ENCODE assay signal across 17 cellular contexts in genomic region chr7:55553087-55553345, GRCh38. TPM values are rescaled to one million over a fixed set of nuclear protein-coding genes. Genes with fewer than 3 reads are reported as not detected.
DNase-seq lines count a peak whose midpoint lies in the region; ATAC-seq, FAIRE-seq and TF ChIP-seq lines count a peak whose summit lies in the region.
"Had no signal": no experiment of that assay in that cellular context is flagged by ENCODE, and none has a peak within 500 bp of the region (broad histone marks: within the 10 kb centered on the region; RNA-seq: fewer than 3 reads in every experiment).

No MANE protein-coding gene starts in this region.

- no peak overlapping the region for H2AK9ac ChIP-seq in IMR-90 (replicated peaks; ENCODE audit: low read depth, low read length, poor library complexity)

- peaks cover 54% of the 10 kb centered on the region for H3K9me1 ChIP-seq in IMR-90 (ENCODE audit: insufficient read depth, low read length)

- H2BK20ac ChIP-seq in IMR-90 (ENCODE audit: low read depth, low read length) = no peak overlapping the region

- CTCF ChIA-PET in A549 (lab: Yijun Ruan, JAX) = interaction anchor here (1.6 kb wide), 1 partner anchor 9 kb away, joined by 3 read pairs; no protein-coding TSS in a partner anchor
- CTCF ChIA-PET in IMR-90 (lab: Yijun Ruan, JAX) = no interaction called here

- peak overlapping the region; percentile 37; the same call in 2 of the 3 replicates for H3K4me2 ChIP-seq in A549
- H3K4me2 ChIP-seq in IMR-90 (ENCODE audit: low read depth, low read length) = peak overlapping the region; percentile 33; the same call in 1 of the 2 replicates
- peak overlapping the region; percentile 46 for H3K4me2 ChIP-seq in neural cell (ENCODE audit: low read length)

- no peak overlapping the region for H3K4me3 ChIP-seq in A549
- H3K4me3 ChIP-seq in IMR-90 (ENCODE audit: insufficient read depth, low read depth, low read length) = no peak overlapping the region
- peak overlapping the region; percentile 50 for H3K4me3 ChIP-seq in neural cell (ENCODE audit: low read length)

- H3K36me3 ChIP-seq in IMR-90 (ENCODE audit: control insufficient read depth, insufficient read depth, low read length) = peaks cover 4% of the 10 kb centered on the region
- H3K36me3 ChIP-seq in neural cell (ENCODE audit: insufficient read depth, low read length) = no peaks in the 10 kb centered on the region

- H4K5ac ChIP-seq in IMR-90 (ENCODE audit: low read depth, low read length) = no peak overlapping the region

- no peak for TF ChIP-seq CTCF in A549 (IDR thresholded peaks at IDR 0.05)
- no peak for TF ChIP-seq CTCF in IMR-90 (conservative IDR thresholded peaks at IDR 0.05; ENCODE audit: low read depth, low read length)
- no peak for TF ChIP-seq CTCF in chondrocyte (IDR thresholded peaks at IDR 0.05)
- TF ChIP-seq CTCF in neural cell (IDR thresholded peaks at IDR 0.05; ENCODE audit: poor library complexity, severe bottlenecking) = no peak

- TF ChIP-seq POLR2A in A549 (IDR thresholded peaks at IDR 0.05; ENCODE audit: low read length) (no peak), IMR-90 (IDR thresholded peaks at IDR 0.05; ENCODE audit: low read depth, low read length) (no peak)

- intact Hi-C loops in IMR-90 (cut with micrococcal nuclease) (no loop called here), posterior cingulate gyrus (cut with DNase I) (no loop called here)

- no peak overlapping the region for H2BK5ac ChIP-seq in IMR-90 (ENCODE audit: low read depth, low read length, poor library complexity, severe bottlenecking)

- TF ChIP-seq EP300 in A549 (IDR thresholded peaks at IDR 0.05) (no peak), neural cell (conservative IDR thresholded peaks at IDR 0.05; ENCODE audit: poor library complexity, severe bottlenecking) (no peak)

- H3K23ac ChIP-seq in IMR-90 (ENCODE audit: low read depth, low read length) = no peak overlapping the region

- peak overlapping the region in 1 of 2 experiments; percentile 32; a peak in 1 of 6 replicates for H3K27ac ChIP-seq in A549
- no peak overlapping the region for H3K27ac ChIP-seq in IMR-90 (ENCODE audit: insufficient read depth, low read length)
- H3K27ac ChIP-seq in neural cell (ENCODE audit: low read length) = peak overlapping the region; percentile 18

- H2AFZ ChIP-seq in IMR-90 (replicated peaks; ENCODE audit: low read length, poor library complexity) (no peak overlapping the region), neural cell (ENCODE audit: low read depth, low read length) (no peak overlapping the region)

- in situ Hi-C loops in IMR-90 (cut with MboI; ENCODE audit: low sequenced_read_pairs) = loop anchor here (25.0 kb wide), 1 partner anchor 791 kb away; the partner anchor contains the start of gene SEC61G

- no peaks in the 10 kb centered on the region for H3K27me3 Mint-ChIP-seq in chondrocyte (ENCODE audit: low read depth)
- H3K27me3 Mint-ChIP-seq: activated B cell treated with CpG ODN at 0.5 μM for 24 hours; stimulated activated naive CD8-positive, alpha-beta T cell treated with anti-CD3 and anti-CD28 coated beads, Interleukin-15, amount 100 ng/mL, for 72 hours had no signal

- no peak for FAIRE-seq in A549 (lab: Jason Lieb, UNC)
- FAIRE-seq: colon, D721Med had no signal

- no peaks in the 10 kb centered on the region for H3K9me3 Mint-ChIP-seq in chondrocyte (ENCODE audit: low read depth)
- no peaks in the 10 kb centered on the region for H3K9me3 Mint-ChIP-seq in stimulated activated effector memory CD8-positive, alpha-beta T cell treated with anti-CD3 and anti-CD28 coated beads, Interleukin-12 subunit alpha, Interleukin-12 subunit beta, amount 100 ng/mL, for 72 hours
- H3K9me3 Mint-ChIP-seq: activated B cell treated with CpG ODN at 0.5 μM for 24 hours; stimulated activated naive CD8-positive, alpha-beta T cell treated with anti-CD3 and anti-CD28 coated beads, Interleukin-15, amount 100 ng/mL, for 72 hours; T-helper 1 cell treated with Interleukin-12 subunit alpha and Interleukin-12 subunit beta and Interleukin-4 antibody, amounts not matched to agents 30 μg/mL and 1 μg/mL, for 36 hours had no signal

- H3K27me3 ChIP-seq in IMR-90 (ENCODE audit: control insufficient read depth, insufficient read depth, low read length) = no peaks in the 10 kb centered on the region
- H3K27me3 ChIP-seq in neural cell (ENCODE audit: insufficient read depth, low read depth, low read length) = no peaks in the 10 kb centered on the region

- H3K9ac ChIP-seq in IMR-90 (ENCODE audit: low read depth, low read length) = no peak overlapping the region
- H3K9ac ChIP-seq in neural cell (ENCODE audit: low read length) = no peak overlapping the region

- no peaks in the 10 kb centered on the region for H3K9me3 ChIP-seq in A549
- no peaks in the 10 kb centered on the region for H3K9me3 ChIP-seq in IMR-90 (ENCODE audit: control insufficient read depth, insufficient read depth, low read length)
- H3K9me3 ChIP-seq in neural cell (ENCODE audit: low read length) = no peaks in the 10 kb centered on the region

- no peaks in the 10 kb centered on the region for H3K9me2 ChIP-seq in neural cell (ENCODE audit: insufficient read depth, low read length)

- no peak overlapping the region for H2BK120ac ChIP-seq in IMR-90 (ENCODE audit: low read depth, low read length)

- peaks cover 2% of the 10 kb centered on the region for H3K36me3 Mint-ChIP-seq in chondrocyte (ENCODE audit: low read depth)
- H3K36me3 Mint-ChIP-seq in stimulated activated effector memory CD8-positive, alpha-beta T cell treated with anti-CD3 and anti-CD28 coated beads, Interleukin-12 subunit alpha, Interleukin-12 subunit beta, amount 100 ng/mL, for 72 hours = peaks cover 44% of the 10 kb centered on the region

- H2AK5ac ChIP-seq in IMR-90 (ENCODE audit: low read depth, low read length) = no peak overlapping the region

- H4K20me1 ChIP-seq in IMR-90 (ENCODE audit: insufficient read depth, low read length) (peaks cover 98% of the 10 kb centered on the region), neural cell (ENCODE audit: insufficient read depth) (no peaks in the 10 kb centered on the region)

- H3K4me3 Mint-ChIP-seq in chondrocyte (ENCODE audit: unreplicated experiment) = no peak overlapping the region
- no peak overlapping the region for H3K4me3 Mint-ChIP-seq in stimulated activated effector memory CD8-positive, alpha-beta T cell treated with anti-CD3 and anti-CD28 coated beads, Interleukin-12 subunit alpha, Interleukin-12 subunit beta, amount 100 ng/mL, for 72 hours
- H3K4me3 Mint-ChIP-seq: stimulated activated naive CD8-positive, alpha-beta T cell treated with anti-CD3 and anti-CD28 coated beads, Interleukin-15, amount 100 ng/mL, for 72 hours had no signal

- H3K14ac ChIP-seq in IMR-90 (replicated peaks; ENCODE audit: low read depth, low read length) = no peak overlapping the region

- no peak overlapping the region for H3K4ac ChIP-seq in IMR-90 (ENCODE audit: low read depth, low read length)

- ATAC-seq in A549 = no peak
- no peak for ATAC-seq in IMR-90 (ENCODE audit: low read depth)
- ATAC-seq in HG02970 (IDR thresholded peaks at IDR 0.05; ENCODE audit: low FRiP score, unreplicated experiment) = no peak
- no peak for ATAC-seq in stimulated activated effector memory CD8-positive, alpha-beta T cell treated with anti-CD3 and anti-CD28 coated beads, Interleukin-12 subunit alpha, Interleukin-12 subunit beta, amount 100 ng/mL, for 72 hours
- ATAC-seq: stimulated activated naive CD8-positive, alpha-beta T cell treated with anti-CD3 and anti-CD28 coated beads, Interleukin-15, amount 100 ng/mL, for 72 hours had no signal

- no peak for TF ChIP-seq RAD21 in A549 (conservative IDR thresholded peaks at IDR 0.05 in 1 of 2, IDR thresholded peaks at IDR 0.05 in 1 of 2)
- no peak for TF ChIP-seq RAD21 in IMR-90 (IDR thresholded peaks at IDR 0.05; ENCODE audit: low read length)
- no peak for TF ChIP-seq RAD21 in neural cell (conservative IDR thresholded peaks at IDR 0.05)

- H3K4me1 ChIP-seq in A549 (peaks cover 33% of the 10 kb centered on the region), IMR-90 (ENCODE audit: control insufficient read depth, insufficient read depth, low read length) (peaks cover 18% of the 10 kb centered on the region)

- POLR2A ChIA-PET in A549 (lab: Yijun Ruan, JAX) (no interaction called here), IMR-90 (lab: Charles Lee; ENCODE audit: unreplicated experiment) (no interaction called here)

- peaks cover 40 to 98% of the 10 kb centered on the region in 2 experiments for H3K79me1 ChIP-seq in IMR-90 (ENCODE audit: low read depth in 1 of 2, low read length in 2 of 2)

- H4K91ac ChIP-seq in IMR-90 (ENCODE audit: insufficient read depth, low read depth, low read length) = no peak overlapping the region

- H3F3A ChIP-seq in neural cell (ENCODE audit: insufficient read depth, low read length, poor library complexity, severe bottlenecking) = no peaks in the 10 kb centered on the region

- BruUV-seq in IMR-90 (replicated peaks; lab: Mats Ljungman, UMichigan) = no TSS peak

- no peak overlapping the region for H3K18ac ChIP-seq in IMR-90 (ENCODE audit: low read depth, low read length)

- dilution Hi-C loops in IMR-90 (cut with HindIII; ENCODE audit: low sequenced_read_pairs, unreplicated experiment) = no loop called here

- DNase-seq in A549 (ENCODE audit: low read depth in 1 of 2, low spot score in 1 of 2) (no peak), IMR-90 (no peak), chondrocyte (ENCODE audit: low spot score) (no peak), posterior cingulate gyrus (no peak), UCSD-AML1 (lab: John Stamatoyannopoulos, UW; ENCODE audit: unreplicated experiment) (no peak)
- DNase-seq in stimulated activated effector memory CD8-positive, alpha-beta T cell treated with anti-CD3 and anti-CD28 coated beads, Interleukin-12 subunit alpha, Interleukin-12 subunit beta, amount 100 ng/mL, for 72 hours (ENCODE audit: low spot score in 2 of 2) = no peak
- DNase-seq: activated B cell treated with CpG ODN at 0.5 μM for 24 hours; activated effector memory CD4-positive, alpha-beta T cell treated with anti-CD3 and anti-CD28 coated beads, Interleukin-2, amount 50 U/mL, for 16 hours; NCI-H1092 treated with DMSO at 0.1 percent for 48 hours; NCI-H748 treated with DMSO at 0.1 percent for 48 hours; stimulated activated CD4-positive, alpha-beta T cell treated with anti-CD3 and anti-CD28 coated beads, Interleukin-15, amount 100 ng/mL, for 24 hours; stimulated activated naive CD8-positive, alpha-beta T cell treated with anti-CD3 and anti-CD28 coated beads, Interleukin-15, amount 100 ng/mL, for 72 hours had no signal

- peaks cover 55% of the 10 kb centered on the region for H3K4me1 Mint-ChIP-seq in chondrocyte (ENCODE audit: low read depth)
- peaks cover 86% of the 10 kb centered on the region for H3K4me1 Mint-ChIP-seq in stimulated activated effector memory CD8-positive, alpha-beta T cell treated with anti-CD3 and anti-CD28 coated beads, Interleukin-12 subunit alpha, Interleukin-12 subunit beta, amount 100 ng/mL, for 72 hours

- H4K8ac ChIP-seq in IMR-90 (ENCODE audit: low read depth in 2 of 2, low read length in 2 of 2) = no peak overlapping the region

- H3K27ac Mint-ChIP-seq in chondrocyte (ENCODE audit: unreplicated experiment) = peak overlapping the region; percentile 96
- no peak overlapping the region for H3K27ac Mint-ChIP-seq in stimulated activated effector memory CD8-positive, alpha-beta T cell treated with anti-CD3 and anti-CD28 coated beads, Interleukin-12 subunit alpha, Interleukin-12 subunit beta, amount 100 ng/mL, for 72 hours

- no peak overlapping the region for H3K56ac ChIP-seq in IMR-90 (ENCODE audit: extremely low read depth, insufficient read depth, low read length)

- H2BK15ac ChIP-seq in IMR-90 (ENCODE audit: low read depth, low read length) = no peak overlapping the region

- peaks cover 49% of the 10 kb centered on the region for H3K79me2 ChIP-seq in neural cell (replicated peaks; ENCODE audit: insufficient read depth, low read length)

RNA-seq across cellular contexts. Expression of gene VOPP1, which starts 19.3 kb away (rescaled TPM):
- polyA plus RNA-seq in A549 (2011; rRNA removed) (64.4 and 68.1 TPM in 2 replicates), A549 (2017; fragmentation: RNase III; extraction: RNeasy Plus Mini Kit Qiagen cat#74134 plus additional on column Dnase treatment) (70.5 to 74.0 TPM (median 73.4 TPM) in 3 replicates), IMR-90 (2012; rRNA removed) (54.5 and 60.2 TPM in 2 replicates), neural cell (85.8 and 110 TPM in 2 replicates)
- polyA plus RNA-seq in A549 (2012; cell fraction: cytosol; rRNA removed) = 39.0 and 54.6 TPM in 2 replicates
- polyA plus RNA-seq in A549 (2012; cell fraction: nucleus; rRNA removed) = 29.2 and 35.0 TPM in 2 replicates
- 78.6 and 87.2 TPM in 2 replicates for polyA minus RNA-seq in A549 (2011; rRNA and poly(A)+ RNA removed)
- total RNA-seq in IMR-90 (2012; rRNA removed) (94.5 and 94.7 TPM in 2 replicates), chondrocyte (69.2 to 78.5 TPM (median 71.6 TPM) in 3 replicates)
- 39.0 and 52.2 TPM in 2 replicates for polyA plus RNA-seq in IMR-90 (2012; cell fraction: cytosol; rRNA removed)
- 26.0 and 27.4 TPM in 2 replicates for polyA plus RNA-seq in IMR-90 (2012; cell fraction: nucleus; rRNA removed; ENCODE audit: low replicate concordance)
- polyA minus RNA-seq in neural cell = 85.5 and 87.2 TPM in 2 replicates
